14 cellular contexts compared by ENCODE assay signal in the genomic region with DNA sequence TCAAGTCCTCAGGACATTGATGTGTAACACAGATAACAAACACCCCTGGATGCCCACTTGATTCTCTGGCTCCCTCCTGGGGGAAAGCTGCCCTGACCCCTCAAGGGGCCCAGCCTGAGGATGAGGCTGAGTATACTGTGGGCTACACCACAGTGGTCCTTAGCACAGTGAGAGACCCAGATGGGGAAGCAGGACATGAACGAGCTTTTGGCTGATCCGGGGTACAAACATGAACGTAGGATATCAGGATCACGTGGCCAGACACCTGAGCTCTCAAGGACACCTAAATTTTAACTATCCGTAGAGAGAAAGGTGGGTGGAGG.
DNase-seq lines count a peak whose midpoint lies in the region; ATAC-seq, FAIRE-seq and TF ChIP-seq lines count a peak whose summit lies in the region.
"Had no signal": no experiment of that assay in that cellular context is flagged by ENCODE, and none has a peak within 500 bp of the region (broad histone marks: within the 10 kb centered on the region; RNA-seq: fewer than 3 reads in every experiment).

No MANE protein-coding gene starts in this region.

- TF ChIP-seq RAD21 in K562 (CRISPR knock-in tag; conservative IDR thresholded peaks at IDR 0.05 in 1 of 2, IDR thresholded peaks at IDR 0.05 in 1 of 2): no peak

- no peak overlapping the region for H4K91ac ChIP-seq in trophoblast cell (ENCODE audit: low read depth, low read length)

- no TSS peak for BruUV-seq in K562 (replicated peaks; lab: Mats Ljungman, UMichigan)

- no peaks in the 10 kb centered on the region for H3K9me3 ChIP-seq in K562 (replicated peaks; ENCODE audit: control insufficient read depth, insufficient read depth, low read depth, low read length)
- H3K9me3 ChIP-seq in trophoblast cell (ENCODE audit: insufficient read depth, low read depth, low read length): no peaks in the 10 kb centered on the region
- H3K9me3 ChIP-seq: testis had no signal

- H3K36me3 ChIP-seq in GM06990 (ENCODE audit: control insufficient read depth, insufficient read depth, low read length) (no peaks in the 10 kb centered on the region), KMS-11 (ENCODE audit: insufficient read depth) (no peaks in the 10 kb centered on the region), K562 (ENCODE audit: control insufficient read depth, insufficient read depth, low read length) (no peaks in the 10 kb centered on the region), trophoblast cell (ENCODE audit: control insufficient read depth in 1 of 2, insufficient read depth in 2 of 2, low read length in 2 of 2) (no peaks in the 10 kb centered on the region)
- H3K36me3 ChIP-seq: heart right ventricle had no signal

- H2BK5ac ChIP-seq in trophoblast cell (ENCODE audit: low read depth, low read length, poor library complexity): no peak overlapping the region

- H3K23ac ChIP-seq in trophoblast cell (ENCODE audit: low read length): no peak overlapping the region

- ATAC-seq in K562: peak; percentile 5
- ATAC-seq in GM21619 (IDR thresholded peaks at IDR 0.05; ENCODE audit: unreplicated experiment): no peak
- ATAC-seq in GM18505 (IDR thresholded peaks at IDR 0.05; ENCODE audit: unreplicated experiment): no peak
- no peak for ATAC-seq in HG03139 (IDR thresholded peaks at IDR 0.05; ENCODE audit: unreplicated experiment)

- intact Hi-C loops in K562 (cut with micrococcal nuclease): no loop called here

- POLR2A ChIA-PET in K562 (lab: Yijun Ruan, JAX): interaction anchor here (1.0 to 3.7 kb wide), 12 partner anchors 8 to 96 kb away, joined by 3 to 17 read pairs (median 4); no protein-coding TSS in a partner anchor

- H3K4me2 ChIP-seq in KMS-11: no peak overlapping the region; the same call in 1 of the 2 replicates
- no peak overlapping the region for H3K4me2 ChIP-seq in K562 (ENCODE audit: insufficient read depth, low read length)
- no peak overlapping the region for H3K4me2 ChIP-seq in trophoblast cell (ENCODE audit: low read length)

- H2BK120ac ChIP-seq in trophoblast cell (ENCODE audit: insufficient read depth, low read length, poor library complexity): no peak overlapping the region

- H3K9me1 ChIP-seq in K562 (ENCODE audit: control insufficient read depth, insufficient read depth, low read length): peaks cover 3% of the 10 kb centered on the region

- TF ChIP-seq CTCF in GM06990 (IDR thresholded peaks at IDR 0.05; ENCODE audit: insufficient read depth, low read length, poor library complexity, severe bottlenecking): no peak
- TF ChIP-seq CTCF in KMS-11 (conservative IDR thresholded peaks at IDR 0.05; ENCODE audit: low read depth, low read length): no peak
- TF ChIP-seq CTCF in K562 (IDR thresholded peaks at IDR 0.05 in 2 of 3, conservative IDR thresholded peaks at IDR 0.05 in 1 of 3; ENCODE audit: insufficient read depth in 2 of 3, low read depth in 1 of 3, low read length in 3 of 3): no peak

- no peak overlapping the region for H4K12ac ChIP-seq in trophoblast cell (ENCODE audit: low read depth, low read length)

- no peak overlapping the region for H3K4ac ChIP-seq in trophoblast cell (ENCODE audit: low read depth, low read length)

- no peak overlapping the region for H3K18ac ChIP-seq in trophoblast cell (ENCODE audit: low read length)

- no peak overlapping the region for H3K4me3 ChIP-seq in GM06990 (replicated peaks; ENCODE audit: low read depth, low read length)
- H3K4me3 ChIP-seq in KMS-11 (IDR thresholded peaks at IDR 0.05; ENCODE audit: insufficient read depth, low read depth, low read length): no peak overlapping the region
- no peak overlapping the region for H3K4me3 ChIP-seq in K562
- H3K4me3 ChIP-seq in trophoblast cell (ENCODE audit: low read depth, low read length): peak overlapping the region; percentile 3
- H3K4me3 ChIP-seq: heart right ventricle, PC-9, testis had no signal

- H3K14ac ChIP-seq in trophoblast cell (ENCODE audit: low read length): no peak overlapping the region

- in situ Hi-C loops in K562 (cut with MboI): no loop called here

- H2AFZ ChIP-seq in KMS-11 (ENCODE audit: low read depth): peak overlapping the region; percentile 100
- H2AFZ ChIP-seq in K562 (ENCODE audit: low read depth, low read length): peak overlapping the region; percentile 92
- H2AFZ ChIP-seq in trophoblast cell (ENCODE audit: insufficient read depth, low read length, poor library complexity): no peak overlapping the region
- H2AFZ ChIP-seq: PC-9 had no signal

- TF ChIP-seq POLR2A in K562 (conservative IDR thresholded peaks at IDR 0.05) (no peak), GM18505 (IDR thresholded peaks at IDR 0.05; ENCODE audit: borderline replicate concordance, extremely low read depth, insufficient read depth, insufficient read length) (no peak)

- H3K79me2 ChIP-seq in KMS-11 (ENCODE audit: insufficient read depth, low read depth) (no peaks in the 10 kb centered on the region), K562 (ENCODE audit: control insufficient read depth, insufficient read depth, low read length) (no peaks in the 10 kb centered on the region), trophoblast cell (ENCODE audit: control insufficient read depth, insufficient read depth, low read length, poor library complexity) (no peaks in the 10 kb centered on the region)

- H3K27ac ChIP-seq in KMS-11 (no peak overlapping the region), K562 (ENCODE audit: extremely low read depth, low read depth, low read length) (no peak overlapping the region), trophoblast cell (ENCODE audit: low read depth, low read length) (no peak overlapping the region), substantia nigra (ENCODE audit: low read depth, low read length, poor library complexity, severe bottlenecking) (no peak overlapping the region)
- H3K27ac ChIP-seq: heart right ventricle, PC-9, testis had no signal

- 12% methylated on average over 5 of the region's 5 CpGs for WGBS in K562 (ENCODE audit: insufficient coverage, low coverage, missing lambda C conversion rate)
- WGBS in trophoblast cell (ENCODE audit: extremely low coverage, insufficient coverage, insufficient read length): no CpG with 5 or more reads among the region's 5 CpGs

- no peak for FAIRE-seq in K562 (lab: Jason Lieb, UNC)
- FAIRE-seq: astrocyte, TTC549 had no signal

- no peaks in the 10 kb centered on the region for H3K79me1 ChIP-seq in trophoblast cell (ENCODE audit: low read length)

- no peaks in the 10 kb centered on the region for H3K27me3 ChIP-seq in GM06990 (replicated peaks; ENCODE audit: control insufficient read depth, insufficient read depth, low read length)
- no peaks in the 10 kb centered on the region for H3K27me3 ChIP-seq in KMS-11 (ENCODE audit: insufficient read depth, low read depth)
- H3K27me3 ChIP-seq in K562 (ENCODE audit: control insufficient read depth in 2 of 2, insufficient read depth in 2 of 2, low read length in 2 of 2): peaks cover 5 to 15% of the 10 kb centered on the region in 2 experiments; a peak in 3 of 5 replicates
- no peaks in the 10 kb centered on the region for H3K27me3 ChIP-seq in trophoblast cell (ENCODE audit: insufficient read depth, low read length)
- H3K27me3 ChIP-seq: testis had no signal

- no peak for TF ChIP-seq EP300 in K562 (IDR thresholded peaks at IDR 0.05; ENCODE audit: low read length)

- H4K8ac ChIP-seq in trophoblast cell (ENCODE audit: low read depth, low read length): no peak overlapping the region

- H2AK5ac ChIP-seq in trophoblast cell (ENCODE audit: low read length): no peak overlapping the region

- DNase-seq in GM06990 (ENCODE audit: extremely low read depth, insufficient read length) (peak; percentile 15), K562 (ENCODE audit: extremely low read depth in 1 of 4, low spot score in 3 of 4) (peak in 2 of 4 experiments; percentile 53 to 54), trophoblast cell (no peak), substantia nigra (lab: John Stamatoyannopoulos, UW) (no peak)
- DNase-seq: natural killer cell had no signal

- peaks cover 7% of the 10 kb centered on the region for H3K4me1 ChIP-seq in KMS-11 (ENCODE audit: low read depth, poor library complexity, severe bottlenecking)
- peaks cover 0 to 4% of the 10 kb centered on the region in 2 experiments; a peak in 1 of 5 replicates for H3K4me1 ChIP-seq in K562 (replicated peaks in 1 of 2; ENCODE audit: control insufficient read depth in 2 of 2, insufficient read depth in 2 of 2, low read length in 2 of 2)
- H3K4me1 ChIP-seq in trophoblast cell (ENCODE audit: control insufficient read depth in 1 of 2, insufficient read depth in 2 of 2, low read length in 2 of 2): no peaks in the 10 kb centered on the region
- H3K4me1 ChIP-seq: testis had no signal

- H2BK12ac ChIP-seq in trophoblast cell (ENCODE audit: low read length): no peak overlapping the region

- H3K9ac ChIP-seq in KMS-11: no peak overlapping the region
- no peak overlapping the region for H3K9ac ChIP-seq in K562 (ENCODE audit: insufficient read depth in 1 of 2, low read depth in 2 of 2, low read length in 2 of 2)
- H3K9ac ChIP-seq in trophoblast cell (ENCODE audit: low read length): no peak overlapping the region

- H4K20me1 ChIP-seq in KMS-11 (ENCODE audit: insufficient read depth): no peaks in the 10 kb centered on the region
- H4K20me1 ChIP-seq in K562 (replicated peaks; ENCODE audit: control insufficient read depth, insufficient read depth, low read length): no peaks in the 10 kb centered on the region

- CTCF ChIA-PET in K562 (lab: Yijun Ruan, JAX; ENCODE audit: low intra/inter-chr PET ratio): interaction anchor here (0.6 to 2.3 kb wide), 10 partner anchors 11 to 274 kb away, joined by 3 to 14 read pairs (median 3); no protein-coding TSS in a partner anchor

TF ChIP-seq in K562, 482 proteins besides CTCF, POLR2A, EP300 and RAD21 (continues in another document):
- TF ChIP-seq ZNF311 (CRISPR knock-in tag; IDR thresholded peaks at IDR 0.05) (no peak), PTBP1 (IDR thresholded peaks at IDR 0.05; ENCODE audit: low read depth, low read length) (no peak)
- TF ChIP-seq, protein P1, sequence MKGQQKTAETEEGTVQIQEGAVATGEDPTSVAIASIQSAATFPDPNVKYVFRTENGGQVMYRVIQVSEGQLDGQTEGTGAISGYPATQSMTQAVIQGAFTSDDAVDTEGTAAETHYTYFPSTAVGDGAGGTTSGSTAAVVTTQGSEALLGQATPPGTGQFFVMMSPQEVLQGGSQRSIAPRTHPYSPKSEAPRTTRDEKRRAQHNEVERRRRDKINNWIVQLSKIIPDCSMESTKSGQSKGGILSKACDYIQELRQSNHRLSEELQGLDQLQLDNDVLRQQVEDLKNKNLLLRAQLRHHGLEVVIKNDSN (CRISPR knock-in tag; IDR thresholded peaks at IDR 0.05): peak; percentile 57
